8 cellular contexts compared by ENCODE assay signal in genomic region chr2:230778350-230779140, GRCh38.
DNase-seq lines count a peak whose midpoint lies in the region; ATAC-seq and TF ChIP-seq lines count a peak whose summit lies in the region.

No MANE protein-coding gene starts in this region.

- 100% methylated on average over 1 of the region's 8 CpGs; no CpG with 5 or more reads in 1 of the 2 experiments for WGBS in IMR-90 (ENCODE audit: extremely low coverage in 2 of 2, insufficient read length in 1 of 2), 2 experiments
- 91% methylated on average over 8 of the region's 8 CpGs for WGBS in smooth muscle cell (ENCODE audit: low lambda C conversion rate)

- in situ Hi-C loops in IMR-90 (cut with MboI; ENCODE audit: low sequenced_read_pairs): no loop called here

- no peak for DNase-seq in activated naive CD4-positive, alpha-beta T cell treated with anti-CD3 and anti-CD28 coated beads, Interleukin-2, amount 50 U/mL, for 16 hours
- DNase-seq in IMR-90 (no peak), endothelial cell (ENCODE audit: low spot score) (no peak), smooth muscle cell (lab: John Stamatoyannopoulos, UW; ENCODE audit: unreplicated experiment) (no peak), GF-D8 (lab: John Stamatoyannopoulos, UW) (no peak), NCI-H146 (lab: John Stamatoyannopoulos, UW) (no peak)

- H3K9me3 Mint-ChIP-seq in activated naive CD4-positive, alpha-beta T cell treated with anti-CD3 and anti-CD28 coated beads, Interleukin-2, amount 50 U/mL, for 24 hours: no peaks in the 10 kb centered on the region
- H3K9me3 Mint-ChIP-seq in endothelial cell (ENCODE audit: unreplicated experiment): no peaks in the 10 kb centered on the region

- peaks cover 4% of the 10 kb centered on the region for H3F3A ChIP-seq in smooth muscle cell (ENCODE audit: low read depth)

- H3K56ac ChIP-seq in IMR-90 (ENCODE audit: extremely low read depth, insufficient read depth, low read length): no peak overlapping the region

- H3K27ac Mint-ChIP-seq in activated naive CD4-positive, alpha-beta T cell treated with anti-CD3 and anti-CD28 coated beads, Interleukin-2, amount 50 U/mL, for 24 hours: peak overlapping the region; percentile 85
- peak overlapping the region; percentile 49 for H3K27ac Mint-ChIP-seq in endothelial cell (ENCODE audit: unreplicated experiment)

- CTCF ChIA-PET in IMR-90 (lab: Yijun Ruan, JAX): interaction anchor here (0.5 to 1.1 kb wide), 2 partner anchors 20 to 163 kb away, joined by 3 read pairs; no protein-coding TSS in a partner anchor

- H3K27me3 ChIP-seq in IMR-90 (ENCODE audit: control insufficient read depth, insufficient read depth, low read length): no peaks in the 10 kb centered on the region
- no peaks in the 10 kb centered on the region for H3K27me3 ChIP-seq in smooth muscle cell (ENCODE audit: low read depth)

- H3K36me3 ChIP-seq in IMR-90 (ENCODE audit: control insufficient read depth, insufficient read depth, low read length): peaks cover 10% of the 10 kb centered on the region
- no peaks in the 10 kb centered on the region for H3K36me3 ChIP-seq in smooth muscle cell (ENCODE audit: low read depth)

- H2AFZ ChIP-seq in IMR-90 (replicated peaks; ENCODE audit: low read length, poor library complexity) (no peak overlapping the region), smooth muscle cell (ENCODE audit: low read depth) (no peak overlapping the region)

- H3K14ac ChIP-seq in IMR-90 (replicated peaks; ENCODE audit: low read depth, low read length): peak overlapping the region; percentile 78

- H3K4me3 Mint-ChIP-seq in activated naive CD4-positive, alpha-beta T cell treated with anti-CD3 and anti-CD28 coated beads, Interleukin-2, amount 50 U/mL, for 24 hours: peak overlapping the region; percentile 47
- H3K4me3 Mint-ChIP-seq in endothelial cell (ENCODE audit: unreplicated experiment): peak overlapping the region; percentile 17

- peak overlapping the region; percentile 72 for H2BK20ac ChIP-seq in IMR-90 (ENCODE audit: low read depth, low read length)

- H3K27ac ChIP-seq in IMR-90 (ENCODE audit: insufficient read depth, low read length) (peak overlapping the region; percentile 66; the same call in 1 of the 2 replicates), smooth muscle cell (ENCODE audit: low read depth) (peak overlapping the region; percentile 92)

- dilution Hi-C loops in IMR-90 (cut with HindIII; ENCODE audit: low sequenced_read_pairs, unreplicated experiment): no loop called here

- H3K4me2 ChIP-seq in IMR-90 (ENCODE audit: low read depth, low read length) (no peak overlapping the region; the same call in 1 of the 2 replicates), smooth muscle cell (no peak overlapping the region)

- TF ChIP-seq RAD21 in IMR-90 (IDR thresholded peaks at IDR 0.05; ENCODE audit: low read length): no peak

- H4K5ac ChIP-seq in IMR-90 (ENCODE audit: low read depth, low read length): peak overlapping the region; percentile 70

- peak overlapping the region; percentile 70 for H2BK5ac ChIP-seq in IMR-90 (ENCODE audit: low read depth, low read length, poor library complexity, severe bottlenecking)

- H3K4me1 ChIP-seq in IMR-90 (ENCODE audit: control insufficient read depth, insufficient read depth, low read length): peaks cover 23% of the 10 kb centered on the region
- no peaks in the 10 kb centered on the region for H3K4me1 ChIP-seq in smooth muscle cell (ENCODE audit: low read depth)

- H3K4me1 Mint-ChIP-seq in activated naive CD4-positive, alpha-beta T cell treated with anti-CD3 and anti-CD28 coated beads, Interleukin-2, amount 50 U/mL, for 24 hours: peaks cover 89% of the 10 kb centered on the region
- peaks cover 11% of the 10 kb centered on the region for H3K4me1 Mint-ChIP-seq in endothelial cell (ENCODE audit: unreplicated experiment)

- H3K9me3 ChIP-seq in IMR-90 (ENCODE audit: control insufficient read depth, insufficient read depth, low read length): no peaks in the 10 kb centered on the region
- no peaks in the 10 kb centered on the region for H3K9me3 ChIP-seq in smooth muscle cell (replicated peaks; ENCODE audit: low read depth)

- H3K4me3 ChIP-seq in IMR-90 (ENCODE audit: insufficient read depth, low read depth, low read length) (no peak overlapping the region), smooth muscle cell (no peak overlapping the region)

- H3K9ac ChIP-seq in IMR-90 (ENCODE audit: low read depth, low read length) (no peak overlapping the region), smooth muscle cell (ENCODE audit: low read depth) (peak overlapping the region; percentile 42)

- peak overlapping the region; percentile 75; the same call in 1 of the 2 replicates for H2BK120ac ChIP-seq in IMR-90 (ENCODE audit: low read depth, low read length)

- H3K23ac ChIP-seq in IMR-90 (ENCODE audit: low read depth, low read length): peak overlapping the region; percentile 87

- intact Hi-C loops in IMR-90 (cut with micrococcal nuclease): loop anchor here (10.0 kb wide), 1 partner anchor 854 kb away; the partner anchor contains the start of genes FBXO36 and TRIP12

- peak overlapping the region; percentile 40 to 55; a peak in 2 of 4 replicates for H4K8ac ChIP-seq in IMR-90 (ENCODE audit: low read depth in 2 of 2, low read length in 2 of 2)

- BruUV-seq in IMR-90 (replicated peaks; lab: Mats Ljungman, UMichigan): no TSS peak

- H4K20me1 ChIP-seq in IMR-90 (ENCODE audit: insufficient read depth, low read length): peaks cover 12% of the 10 kb centered on the region; the same call in 1 of the 2 replicates
- H4K20me1 ChIP-seq in smooth muscle cell (ENCODE audit: low read depth): no peaks in the 10 kb centered on the region

- peaks cover 28% of the 10 kb centered on the region for H3K36me3 Mint-ChIP-seq in activated naive CD4-positive, alpha-beta T cell treated with anti-CD3 and anti-CD28 coated beads, Interleukin-2, amount 50 U/mL, for 24 hours
- peaks cover 17% of the 10 kb centered on the region for H3K36me3 Mint-ChIP-seq in endothelial cell (ENCODE audit: low read depth, unreplicated experiment)

- peak overlapping the region; percentile 81; the same call in 1 of the 2 replicates for H2AK5ac ChIP-seq in IMR-90 (ENCODE audit: low read depth, low read length)

- POLR2A ChIA-PET in IMR-90 (lab: Charles Lee; ENCODE audit: unreplicated experiment): no interaction called here

- ATAC-seq in IMR-90 (ENCODE audit: low read depth) (no peak), GM21447 (IDR thresholded peaks at IDR 0.05; ENCODE audit: unreplicated experiment) (no peak)

- TF ChIP-seq POLR2A in IMR-90 (IDR thresholded peaks at IDR 0.05; ENCODE audit: low read depth, low read length): no peak

- H4K91ac ChIP-seq in IMR-90 (ENCODE audit: insufficient read depth, low read depth, low read length): peak overlapping the region; percentile 58

- peaks cover 60% of the 10 kb centered on the region for H3K79me2 ChIP-seq in smooth muscle cell (ENCODE audit: low read depth)

- TF ChIP-seq CTCF in IMR-90 (conservative IDR thresholded peaks at IDR 0.05; ENCODE audit: low read depth, low read length): no peak
- TF ChIP-seq CTCF in endothelial cell (IDR thresholded peaks at IDR 0.05; ENCODE audit: unreplicated experiment): no peak
- no peak for TF ChIP-seq CTCF in smooth muscle cell (IDR thresholded peaks at IDR 0.05; ENCODE audit: borderline replicate concordance, insufficient read depth, poor library complexity, severe bottlenecking)

- peaks cover 14% of the 10 kb centered on the region for H3K9me1 ChIP-seq in IMR-90 (ENCODE audit: insufficient read depth, low read length)

- H3K4ac ChIP-seq in IMR-90 (ENCODE audit: low read depth, low read length): peak overlapping the region; percentile 66

- H2BK15ac ChIP-seq in IMR-90 (ENCODE audit: low read depth, low read length): peak overlapping the region; percentile 79; the same call in 2 of the 3 replicates

- peaks cover 36 to 77% of the 10 kb centered on the region in 2 experiments for H3K79me1 ChIP-seq in IMR-90 (ENCODE audit: low read depth in 1 of 2, low read length in 2 of 2)

- H2AK9ac ChIP-seq in IMR-90 (replicated peaks; ENCODE audit: low read depth, low read length, poor library complexity): no peak overlapping the region

- H3K27me3 Mint-ChIP-seq in activated naive CD4-positive, alpha-beta T cell treated with anti-CD3 and anti-CD28 coated beads, Interleukin-2, amount 50 U/mL, for 24 hours: no peaks in the 10 kb centered on the region
- H3K27me3 Mint-ChIP-seq in endothelial cell (ENCODE audit: unreplicated experiment): peaks cover 2% of the 10 kb centered on the region

- H3K18ac ChIP-seq in IMR-90 (ENCODE audit: low read depth, low read length): peak overlapping the region; percentile 89; the same call in 1 of the 2 replicates

TF ChIP-seq in IMR-90, 13 proteins besides CTCF, POLR2A, EP300 and RAD21:
- TF ChIP-seq CEBPB (IDR thresholded peaks at IDR 0.05; ENCODE audit: low read depth, low read length) (no peak), RCOR1 (IDR thresholded peaks at IDR 0.05; ENCODE audit: insufficient replicate concordance, low read length) (no peak), BHLHE40 (IDR thresholded peaks at IDR 0.05; ENCODE audit: low read depth, low read length) (no peak), SMC3 (IDR thresholded peaks at IDR 0.05; ENCODE audit: low read depth, low read length) (no peak), MAFK (IDR thresholded peaks at IDR 0.05; ENCODE audit: low read depth, low read length) (no peak), FOS (IDR thresholded peaks at IDR 0.05; ENCODE audit: low read depth, low read length) (no peak)
